Comparison of ENCODE assay signal across 8 cellular contexts in the genomic region with DNA sequence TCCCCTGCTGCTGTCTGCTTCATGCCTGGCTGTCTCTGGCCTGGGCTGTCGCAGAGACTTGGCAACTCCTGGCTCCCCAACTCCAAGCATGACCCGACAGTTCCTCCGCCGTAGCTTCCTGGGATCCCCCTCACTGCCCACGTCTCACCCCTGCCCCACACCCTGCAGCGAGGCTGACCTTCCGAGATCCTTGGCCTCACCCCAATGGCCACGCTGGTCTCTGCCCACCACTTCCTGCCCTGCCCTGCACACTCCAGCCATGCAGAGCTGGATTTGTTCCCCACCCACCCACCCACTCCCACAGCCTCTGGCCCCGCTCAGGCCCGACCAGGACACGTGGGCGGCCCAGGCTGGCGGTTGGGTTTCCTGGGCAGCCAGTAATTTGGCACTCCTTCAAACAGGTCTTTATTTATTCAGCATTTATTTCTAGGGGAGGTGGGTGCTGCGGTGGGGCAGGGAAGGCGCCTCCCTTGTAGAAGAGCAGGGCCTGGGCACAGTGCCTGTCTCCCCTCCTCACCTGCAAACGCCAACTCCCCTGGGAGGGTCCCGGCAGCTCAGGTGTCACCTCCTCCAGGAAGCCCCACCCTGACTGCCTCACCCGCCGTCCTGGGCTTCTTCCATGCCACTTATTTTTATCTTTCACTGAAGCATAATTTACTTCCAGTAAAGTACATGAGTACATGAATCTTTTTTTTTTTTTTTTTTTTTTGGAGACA. TPM values are rescaled to one million over a fixed set of nuclear protein-coding genes. Genes with fewer than 3 reads are reported as not detected.
DNase-seq lines count a peak whose midpoint lies in the region; ATAC-seq and TF ChIP-seq lines count a peak whose summit lies in the region.

No MANE protein-coding gene starts in this region.

- peaks cover 65% of the 10 kb centered on the region for H3K79me2 ChIP-seq in GM23338 (replicated peaks; ENCODE audit: insufficient read depth)

- H4K20me1 ChIP-seq in GM23338 (replicated peaks; ENCODE audit: insufficient read depth) = peaks cover 21% of the 10 kb centered on the region

- H3K4me3 ChIP-seq in GM23338 = no peak overlapping the region
- H3K4me3 ChIP-seq in Panc1 (ENCODE audit: low read depth in 2 of 2, low read length in 2 of 2) = no peak overlapping the region; a peak in 1 of 4 replicates
- H3K4me3 ChIP-seq in fibroblast of villous mesenchyme (ENCODE audit: low read depth, low read length) = no peak overlapping the region
- H3K4me3 ChIP-seq in spleen = peak overlapping the region in 1 of 8 donors; percentile 11

- no peaks in the 10 kb centered on the region for H3K9me3 Mint-ChIP-seq in GM23338
- no peaks in the 10 kb centered on the region for H3K9me3 Mint-ChIP-seq in activated CD8-positive, alpha-beta T cell treated with anti-CD3 and anti-CD28 coated beads for 36 hours

- WGBS in spleen, 5 donors = 28 to 48% (median 33%) methylated on average over 16 to 19 of the region's 19 CpGs

- H3K27me3 ChIP-seq in GM23338 (ENCODE audit: insufficient read depth) (no peaks in the 10 kb centered on the region), Panc1 (ENCODE audit: control insufficient read depth, insufficient read depth, low read length) (no peaks in the 10 kb centered on the region), spleen (replicated peaks in 1 of 7) (peaks cover 0 to 22% (median 9%) of the 10 kb centered on the region in 7 donors)

- intact Hi-C loops in Panc1 (cut with micrococcal nuclease; ENCODE audit: unreplicated experiment) = no loop called here
- intact Hi-C loops in spleen (cut with DNase I; ENCODE audit: low total_unique reads) = no loop called here
- intact Hi-C loops in activated CD8-positive, alpha-beta T cell treated with anti-CD3 and anti-CD28 coated beads for 36 hours (cut with micrococcal nuclease) = no loop called here

- no peaks in the 10 kb centered on the region for H3K9me2 ChIP-seq in GM23338 (ENCODE audit: insufficient read depth)

- no peak overlapping the region for H2AFZ ChIP-seq in GM23338

- no peaks in the 10 kb centered on the region for H3K36me3 ChIP-seq in GM23338 (ENCODE audit: insufficient read depth)
- no peaks in the 10 kb centered on the region for H3K36me3 ChIP-seq in Panc1 (ENCODE audit: control insufficient read depth, insufficient read depth, low read length)
- H3K36me3 ChIP-seq in spleen = no peaks in the 10 kb centered on the region

- H3K4me1 Mint-ChIP-seq in GM23338 = peaks cover 30% of the 10 kb centered on the region
- no peaks in the 10 kb centered on the region for H3K4me1 Mint-ChIP-seq in activated CD8-positive, alpha-beta T cell treated with anti-CD3 and anti-CD28 coated beads for 36 hours (ENCODE audit: low read depth)

- in situ Hi-C loops in Panc1 (cut with HindIII; ENCODE audit: low pct_unique_long_range_greater_than_20kb, low sequenced_read_pairs) = no loop called here

- H3K4me3 Mint-ChIP-seq in GM23338 = no peak overlapping the region
- H3K4me3 Mint-ChIP-seq in activated CD8-positive, alpha-beta T cell treated with anti-CD3 and anti-CD28 coated beads for 36 hours = no peak overlapping the region

- H3K27ac Mint-ChIP-seq in GM23338 = no peak overlapping the region
- H3K27ac Mint-ChIP-seq in activated CD8-positive, alpha-beta T cell treated with anti-CD3 and anti-CD28 coated beads for 36 hours = no peak overlapping the region

- no peak overlapping the region for H3K4me2 ChIP-seq in GM23338

- no peaks in the 10 kb centered on the region for H3K9me3 ChIP-seq in Panc1 (ENCODE audit: control insufficient read depth, insufficient read depth, low read depth, low read length)
- no peaks in the 10 kb centered on the region for H3K9me3 ChIP-seq in spleen

- TF ChIP-seq CTCF in GM23338 (conservative IDR thresholded peaks at IDR 0.05; ENCODE audit: low read depth in 2 of 2) = no peak
- no peak for TF ChIP-seq CTCF in Panc1 (IDR thresholded peaks at IDR 0.05)
- no peak for TF ChIP-seq CTCF in fibroblast of villous mesenchyme (IDR thresholded peaks at IDR 0.05; ENCODE audit: insufficient read depth, low read depth, low read length)
- TF ChIP-seq CTCF in spleen (IDR thresholded peaks at IDR 0.05 in 8 of 11, conservative IDR thresholded peaks at IDR 0.05 in 3 of 11) = no peak
- no peak for TF ChIP-seq CTCF in activated CD8-positive, alpha-beta T cell treated with anti-CD3 and anti-CD28 coated beads for 36 hours (IDR thresholded peaks at IDR 0.05)

- H3K27ac ChIP-seq in GM23338 (ENCODE audit: low read depth) (no peak overlapping the region), Panc1 (ENCODE audit: low read length) (peak overlapping the region; percentile 95), spleen (peak overlapping the region in 6 of 8 donors; percentile 30 to 89 (median 84))

- H3F3A ChIP-seq in GM23338 (replicated peaks; ENCODE audit: low read depth) = no peaks in the 10 kb centered on the region; the same call in 1 of the 2 replicates

- ATAC-seq in GM23338 (peak; percentile 4), Panc1 (0 out of 2 replicates have a peak, but pooled peaks have one; percentile 6), GM19463 (IDR thresholded peaks at IDR 0.05; ENCODE audit: unreplicated experiment) (no peak), GM21576 (IDR thresholded peaks at IDR 0.05; ENCODE audit: unreplicated experiment) (no peak)
- no peak for ATAC-seq in activated CD8-positive, alpha-beta T cell treated with anti-CD3 and anti-CD28 coated beads for 36 hours

- no peak for TF ChIP-seq POLR2A in spleen (IDR thresholded peaks at IDR 0.05)

- no peaks in the 10 kb centered on the region for H3K36me3 Mint-ChIP-seq in GM23338 (ENCODE audit: low read depth)
- H3K36me3 Mint-ChIP-seq in activated CD8-positive, alpha-beta T cell treated with anti-CD3 and anti-CD28 coated beads for 36 hours (ENCODE audit: low read depth) = no peaks in the 10 kb centered on the region

- POLR2A ChIA-PET in Panc1 (lab: Charles Lee) = interaction anchor here (0.7 kb wide), 2 partner anchors 647 to 1414 kb away, joined by 4 to 10 read pairs; no protein-coding TSS in a partner anchor
- POLR2A ChIA-PET in activated CD8-positive, alpha-beta T cell treated with anti-CD3 and anti-CD28 coated beads for 36 hours (lab: Charles Lee) = no interaction called here

- DNase-seq in GM23338 (ENCODE audit: low spot score) = no peak
- no peak for DNase-seq in Panc1 (ENCODE audit: low read depth, low spot score)
- DNase-seq in fibroblast of villous mesenchyme (ENCODE audit: low read depth) = peak; percentile 50
- DNase-seq in spleen = no peak
- no peak for DNase-seq in DMS53 (lab: John Stamatoyannopoulos, UW)
- DNase-seq in activated CD8-positive, alpha-beta T cell treated with anti-CD3 and anti-CD28 coated beads for 36 hours = no peak

- CTCF ChIA-PET in Panc1 (lab: Charles Lee) = interaction anchor here (1.3 kb wide), 1 partner anchor 88 kb away, joined by 3 read pairs; no protein-coding TSS in a partner anchor
- CTCF ChIA-PET in activated CD8-positive, alpha-beta T cell treated with anti-CD3 and anti-CD28 coated beads for 36 hours (lab: Charles Lee) = no interaction called here

- peaks cover 7% of the 10 kb centered on the region for H3K27me3 Mint-ChIP-seq in GM23338 (ENCODE audit: insufficient read depth, low read depth, poor library complexity)
- peaks cover 13% of the 10 kb centered on the region for H3K27me3 Mint-ChIP-seq in activated CD8-positive, alpha-beta T cell treated with anti-CD3 and anti-CD28 coated beads for 36 hours

- no TSS peak for BruUV-seq in Panc1 (replicated peaks; lab: Mats Ljungman, UMichigan)

- H3K4me1 ChIP-seq in GM23338 (ENCODE audit: insufficient read depth) (peaks cover 19% of the 10 kb centered on the region), Panc1 (ENCODE audit: control insufficient read depth, insufficient read depth, low read length) (peaks cover 72% of the 10 kb centered on the region), spleen (peaks cover 5 to 63% (median 40%) of the 10 kb centered on the region in 6 donors)

TF ChIP-seq in GM23338, 12 proteins besides CTCF, POLR2A, EP300 and RAD21 (continues in another document):
- TF ChIP-seq EZH2phosphoT487 (IDR thresholded peaks at IDR 0.05; ENCODE audit: unreplicated experiment) = no peak
- TF ChIP-seq CREB1 (CRISPR knock-in tag; IDR thresholded peaks at IDR 0.05; ENCODE audit: low read depth) = no peak
- TF ChIP-seq POLR2AphosphoS5 (IDR thresholded peaks at IDR 0.05; ENCODE audit: low read depth) = no peak
- no peak for TF ChIP-seq EZH2 (IDR thresholded peaks at IDR 0.05; ENCODE audit: low read depth, unreplicated experiment)
- no peak for TF ChIP-seq ZNF114 (CRISPR knock-in tag; IDR thresholded peaks at IDR 0.05)
- TF ChIP-seq STAT1 (IDR thresholded peaks at IDR 0.05; ENCODE audit: unreplicated experiment) = no peak
- no peak for TF ChIP-seq REST (IDR thresholded peaks at IDR 0.05; ENCODE audit: unreplicated experiment)

RNA-seq across cellular contexts. Expression of gene GTF2IRD1, which starts 25.5 kb away (rescaled TPM):
- 21.9 and 28.7 TPM in 2 replicates for total RNA-seq in GM23338 (2014; rRNA removed; shearing (Covaris generic))
- polyA plus RNA-seq in GM23338 (2016; fragmentation: Nextera tagmentation; extraction: Ambion mirVana) (37.1 and 40.9 TPM in 2 replicates), spleen (1 to 10 TPM; 2.4 to 3.1 (median 2.6) TPM)
- total RNA-seq in Panc1 (2021; ENCODE audit: unreplicated experiment) (54.0 TPM), fibroblast of villous mesenchyme (13.4 and 17.1 TPM in 2 replicates), spleen (1 to 10 TPM; 2.9 to 6.6 (median 4.6) TPM)
- 49.5 TPM for polyA plus RNA-seq in Panc1 (2012; ENCODE audit: insufficient read length)
- 1 to 10 TPM; 1.2 to 1.4 TPM for total RNA-seq in activated CD8-positive, alpha-beta T cell treated with anti-CD3 and anti-CD28 coated beads for 36 hours

Comparison
In these comparisons a context has a peak if more than half of its experiments do, and no peak if none do; other contexts are left out.
1. ATAC-seq: peak in GM23338 (single experiment) and Panc1 (single experiment); none in GM19463 (single experiment), activated CD8-positive, alpha-beta T cell treated with anti-CD3 and anti-CD28 coated beads for 36 hours (single experiment) and GM21576 (single experiment).